In genomic region chr10:129800796-129801340, GRCh38 we compare ENCODE assay signal across 20 cellular contexts.
"Had no signal": no experiment of that assay in that cellular context is flagged by ENCODE, and none has a peak within 500 bp of the region (broad histone marks: within the 10 kb centered on the region; RNA-seq: fewer than 3 reads in every experiment).

No MANE protein-coding gene starts in this region.

- DNase-seq: activated CD4-positive, alpha-beta T cell treated with anti-CD3 and anti-CD28 coated beads for 36 hours; activated CD8-positive, alpha-beta memory T cell treated with anti-CD3 and anti-CD28 coated beads, Interleukin-2, amount 50 U/mL, for 4 hours; activated CD8-positive, alpha-beta T cell treated with anti-CD3 and anti-CD28 coated beads for 36 hours; activated gamma-delta T cell treated with Interleukin-2 at 50 U/mL for 16 hours; activated naive CD4-positive, alpha-beta T cell treated with anti-CD3 and anti-CD28 coated beads, Interleukin-2, amount 10 ng/mL, durations not matched to agents 7 days and 5 days; activated naive CD8-positive, alpha-beta T cell treated with anti-CD3 and anti-CD28 coated beads for 36 hours; activated T-cell treated with anti-CD3 and anti-CD28 coated beads, Interleukin-2, amount 50 U/mL, for 72 hours; brain microvascular endothelial cell; NCI-H1092; NCI-H1417; NCI-H1930; NCI-H2107; NCI-H226; NCI-H526; Peyer's patch; Right ventricle myocardium superior; SJCRH30; SK-N-SH; T-helper 1 cell had no signal

- ATAC-seq: activated CD4-positive, alpha-beta T cell treated with anti-CD3 and anti-CD28 coated beads for 36 hours; activated CD8-positive, alpha-beta T cell treated with anti-CD3 and anti-CD28 coated beads for 36 hours; activated T-cell treated with anti-CD3 and anti-CD28 coated beads, Interleukin-2, amount 50 U/mL, for 72 hours had no signal

- H3K36me3 Mint-ChIP-seq: activated naive CD4-positive, alpha-beta T cell treated with anti-CD3 and anti-CD28 coated beads, Interleukin-2, amount 10 ng/mL, durations not matched to agents 7 days and 5 days had no signal

- H3K27me3 Mint-ChIP-seq: activated CD4-positive, alpha-beta T cell treated with anti-CD3 and anti-CD28 coated beads for 36 hours; activated CD8-positive, alpha-beta T cell treated with anti-CD3 and anti-CD28 coated beads for 36 hours; activated naive CD4-positive, alpha-beta T cell treated with anti-CD3 and anti-CD28 coated beads, Interleukin-2, amount 10 ng/mL, durations not matched to agents 7 days and 5 days had no signal

- H3K4me3 Mint-ChIP-seq: activated CD4-positive, alpha-beta T cell treated with anti-CD3 and anti-CD28 coated beads for 36 hours; activated CD8-positive, alpha-beta T cell treated with anti-CD3 and anti-CD28 coated beads for 36 hours; activated naive CD4-positive, alpha-beta T cell treated with anti-CD3 and anti-CD28 coated beads, Interleukin-2, amount 10 ng/mL, durations not matched to agents 7 days and 5 days; activated naive CD8-positive, alpha-beta T cell treated with anti-CD3 and anti-CD28 coated beads for 36 hours; activated T-cell treated with anti-CD3 and anti-CD28 coated beads, Interleukin-2, amount 50 U/mL, for 72 hours had no signal

- H3K27ac Mint-ChIP-seq: activated CD4-positive, alpha-beta T cell treated with anti-CD3 and anti-CD28 coated beads for 36 hours; activated CD8-positive, alpha-beta T cell treated with anti-CD3 and anti-CD28 coated beads for 36 hours; activated naive CD4-positive, alpha-beta T cell treated with anti-CD3 and anti-CD28 coated beads, Interleukin-2, amount 10 ng/mL, durations not matched to agents 7 days and 5 days; activated naive CD8-positive, alpha-beta T cell treated with anti-CD3 and anti-CD28 coated beads for 36 hours; activated T-cell treated with anti-CD3 and anti-CD28 coated beads, Interleukin-2, amount 50 U/mL, for 72 hours; activated T-helper 2 cell treated with anti-CD3 and anti-CD28 coated beads, Interferon-gamma antibody, Interleukin-2, Interleukin-4, amounts not matched to agents 10 μg/mL and 5 μg/mL and 100 μg/mL, durations not matched to agents 14 hours and 24 hours and 36 hours had no signal

- H3K4me1 Mint-ChIP-seq: activated CD4-positive, alpha-beta T cell treated with anti-CD3 and anti-CD28 coated beads for 36 hours; activated naive CD4-positive, alpha-beta T cell treated with anti-CD3 and anti-CD28 coated beads, Interleukin-2, amount 10 ng/mL, durations not matched to agents 7 days and 5 days; activated naive CD8-positive, alpha-beta T cell treated with anti-CD3 and anti-CD28 coated beads for 36 hours had no signal
